8 cellular contexts compared by ENCODE assay signal in genomic region chr2:234135750-234136221, GRCh38.
A peak's percentile ranks its signal among the peaks of the same experiment; 100 is the strongest.
DNase-seq lines count a peak whose midpoint lies in the region; ATAC-seq and TF ChIP-seq lines count a peak whose summit lies in the region.

No MANE protein-coding gene starts in this region.

- H3K36me3 ChIP-seq in H7 (replicated peaks; ENCODE audit: control insufficient read depth, insufficient read depth, low read length) (no peaks in the 10 kb centered on the region), lower lobe of right lung (no peaks in the 10 kb centered on the region)

- H3K9me3 Mint-ChIP-seq in activated CD4-positive, alpha-beta T cell treated with anti-CD3 and anti-CD28 coated beads, Interleukin-2, amount 10 ng/mL, durations not matched to agents 7 days and 5 days = no peaks in the 10 kb centered on the region

- no peak overlapping the region for H3K4me3 Mint-ChIP-seq in activated CD4-positive, alpha-beta T cell treated with anti-CD3 and anti-CD28 coated beads, Interleukin-2, amount 10 ng/mL, durations not matched to agents 7 days and 5 days

- DNase-seq in CMK (ENCODE audit: low read depth) = peak; percentile 7
- peak; percentile 84 for DNase-seq in H7
- DNase-seq in NCI-H345 treated with DMSO at 0.1 percent for 48 hours (lab: John Stamatoyannopoulos, UW; ENCODE audit: unreplicated experiment) = peak; percentile 82
- DNase-seq in activated CD4-positive, alpha-beta T cell treated with anti-CD3 and anti-CD28 coated beads, Interleukin-2, amount 10 ng/mL, durations not matched to agents 7 days and 5 days = peak; percentile 64
- DNase-seq in dermis blood vessel endothelial cell = peak; percentile 87
- peak; percentile 66 for DNase-seq in lower lobe of right lung
- DNase-seq in stimulated activated CD8-positive, alpha-beta memory T cell treated with anti-CD3 and anti-CD28 coated beads, Interleukin-15, amount 100 ng/mL, for 48 hours (ENCODE audit: low read depth in 2 of 2) = peak; percentile 28 to 32

- no peak overlapping the region for H3K27ac ChIP-seq in lower lobe of right lung

- peak overlapping the region; percentile 61 for H3K27ac Mint-ChIP-seq in activated CD4-positive, alpha-beta T cell treated with anti-CD3 and anti-CD28 coated beads, Interleukin-2, amount 10 ng/mL, durations not matched to agents 7 days and 5 days

- H3K27me3 ChIP-seq in H7 (ENCODE audit: control insufficient read depth, insufficient read depth, low read length) = no peaks in the 10 kb centered on the region
- H3K27me3 ChIP-seq in lower lobe of right lung (ENCODE audit: low read depth) = no peaks in the 10 kb centered on the region

- POLR2A ChIA-PET in activated CD4-positive, alpha-beta T cell treated with anti-CD3 and anti-CD28 coated beads, Interleukin-2, amount 10 ng/mL, durations not matched to agents 7 days and 5 days (lab: Charles Lee) = interaction anchor here (0.7 kb wide), 1 partner anchor 327 kb away, joined by 3 read pairs; no protein-coding TSS in a partner anchor

- intact Hi-C loops in lower lobe of right lung (cut with DNase I) = no loop called here

- H3K4me1 ChIP-seq in lower lobe of right lung = peaks cover 5% of the 10 kb centered on the region

- peaks cover 11% of the 10 kb centered on the region for H3K27me3 Mint-ChIP-seq in activated CD4-positive, alpha-beta T cell treated with anti-CD3 and anti-CD28 coated beads, Interleukin-2, amount 10 ng/mL, durations not matched to agents 7 days and 5 days

- no peaks in the 10 kb centered on the region for H3K9me3 ChIP-seq in lower lobe of right lung

- no peaks in the 10 kb centered on the region for H3K36me3 Mint-ChIP-seq in activated CD4-positive, alpha-beta T cell treated with anti-CD3 and anti-CD28 coated beads, Interleukin-2, amount 10 ng/mL, durations not matched to agents 7 days and 5 days (ENCODE audit: low read depth)

- TF ChIP-seq CTCF in lower lobe of right lung (IDR thresholded peaks at IDR 0.05) = peak; percentile 74

- no peak overlapping the region for H3K4me3 ChIP-seq in H7 (ENCODE audit: insufficient read depth, low read depth, low read length)
- H3K4me3 ChIP-seq in lower lobe of right lung = no peak overlapping the region

- CTCF ChIA-PET in activated CD4-positive, alpha-beta T cell treated with anti-CD3 and anti-CD28 coated beads, Interleukin-2, amount 10 ng/mL, durations not matched to agents 7 days and 5 days (lab: Charles Lee) = interaction anchor here (0.6 to 2.8 kb wide), 25 partner anchors 10 to 468 kb away, joined by 3 to 28 read pairs (median 3); partner anchors contain the start of gene ARL4C

- ATAC-seq in lower lobe of right lung (peak; percentile 77 to 86), HG02938 (IDR thresholded peaks at IDR 0.05; ENCODE audit: unreplicated experiment) (no peak)

- H3K4me1 Mint-ChIP-seq in activated CD4-positive, alpha-beta T cell treated with anti-CD3 and anti-CD28 coated beads, Interleukin-2, amount 10 ng/mL, durations not matched to agents 7 days and 5 days = peaks cover 29% of the 10 kb centered on the region

Comparison
In these comparisons a context has a peak if more than half of its experiments do, and no peak if none do; other contexts are left out.
1. DNase-seq: peak in every context shown above with its lines; median percentile 87 in dermis blood vessel endothelial cell; 84 in H7; 82 in NCI-H345 treated with DMSO at 0.1 percent for 48 hours; 66 in lower lobe of right lung; 64 in activated CD4-positive, alpha-beta T cell treated with anti-CD3 and anti-CD28 coated beads, Interleukin-2, amount 10 ng/mL, durations not matched to agents 7 days and 5 days; 30 in stimulated activated CD8-positive, alpha-beta memory T cell treated with anti-CD3 and anti-CD28 coated beads, Interleukin-15, amount 100 ng/mL, for 48 hours; 7 in CMK.